Comparison of ENCODE assay signal across 8 cellular contexts in the genomic region with DNA sequence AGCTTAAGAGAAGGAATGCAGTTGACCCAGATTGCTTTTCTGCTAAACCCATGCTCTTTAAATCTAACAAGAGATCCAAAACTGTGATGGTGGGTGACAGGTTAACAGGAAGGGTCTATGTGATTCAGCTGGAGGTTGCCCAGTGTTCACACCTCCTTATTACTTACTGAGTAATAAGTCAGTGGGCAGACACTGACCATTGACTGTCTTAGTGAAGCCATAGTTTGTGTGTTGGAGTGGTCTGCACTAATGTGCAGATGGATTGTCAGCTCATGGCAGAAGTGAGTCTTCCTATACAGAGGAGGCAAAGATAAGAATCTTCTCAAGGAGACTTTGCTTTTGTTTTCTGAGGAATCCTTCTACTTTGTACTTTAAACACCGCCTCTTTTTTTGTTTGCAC. TPM values are rescaled to one million over a fixed set of nuclear protein-coding genes. Genes with fewer than 3 reads are reported as not detected.
DNase-seq lines count a peak whose midpoint lies in the region; ATAC-seq lines count a peak whose summit lies in the region.

No MANE protein-coding gene starts in this region.

- peaks cover 2% of the 10 kb centered on the region for H3K36me3 Mint-ChIP-seq in T-helper 1 cell treated with Interleukin-12 subunit alpha and Interleukin-12 subunit beta and Interleukin-4 antibody, amounts not matched to agents 30 μg/mL and 1 μg/mL, for 36 hours (ENCODE audit: low read depth)
- H3K36me3 Mint-ChIP-seq in activated CD4-positive, alpha-beta memory T cell treated with anti-CD3 and anti-CD28 coated beads, Interleukin-2, amount 10 ng/mL, durations not matched to agents 7 days and 5 days (ENCODE audit: low read depth), result no peaks in the 10 kb centered on the region

- POLR2A ChIA-PET in activated CD4-positive, alpha-beta memory T cell treated with anti-CD3 and anti-CD28 coated beads, Interleukin-2, amount 10 ng/mL, durations not matched to agents 7 days and 5 days (lab: Charles Lee), result interaction anchor here (0.8 to 4.5 kb wide), 6 partner anchors 16 to 288 kb away, joined by 3 to 40 read pairs (median 22); partner anchors contain the start of genes DCK, GRSF1 and UTP3

- peaks cover 19% of the 10 kb centered on the region for H3K4me1 ChIP-seq in stomach smooth muscle (ENCODE audit: control insufficient read depth, insufficient read depth, low read length)

- H3K9me3 ChIP-seq in iPS-18c (ENCODE audit: control insufficient read depth, insufficient read depth, low read length) (no peaks in the 10 kb centered on the region), stomach smooth muscle (ENCODE audit: control insufficient read depth in 2 of 2, low read length in 2 of 2) (no peaks in the 10 kb centered on the region)

- H3K36me3 ChIP-seq in stomach smooth muscle (ENCODE audit: control insufficient read depth in 2 of 2, insufficient read depth in 2 of 2, low read length in 2 of 2), result no peaks in the 10 kb centered on the region

- no peaks in the 10 kb centered on the region for H3K27me3 Mint-ChIP-seq in T-helper 1 cell treated with Interleukin-12 subunit alpha and Interleukin-12 subunit beta and Interleukin-4 antibody, amounts not matched to agents 30 μg/mL and 1 μg/mL, for 36 hours (ENCODE audit: low read depth)
- no peaks in the 10 kb centered on the region for H3K27me3 Mint-ChIP-seq in activated CD4-positive, alpha-beta memory T cell treated with anti-CD3 and anti-CD28 coated beads, Interleukin-2, amount 10 ng/mL, durations not matched to agents 7 days and 5 days

- peak overlapping the region; percentile 83 for H3K4me3 Mint-ChIP-seq in T-helper 1 cell treated with Interleukin-12 subunit alpha and Interleukin-12 subunit beta and Interleukin-4 antibody, amounts not matched to agents 30 μg/mL and 1 μg/mL, for 36 hours
- peak overlapping the region; percentile 78 for H3K4me3 Mint-ChIP-seq in activated CD4-positive, alpha-beta memory T cell treated with anti-CD3 and anti-CD28 coated beads, Interleukin-2, amount 10 ng/mL, durations not matched to agents 7 days and 5 days

- H3K27me3 ChIP-seq in stomach smooth muscle (ENCODE audit: control insufficient read depth in 1 of 2, insufficient read depth in 2 of 2, low read length in 2 of 2), result no peaks in the 10 kb centered on the region

- H3K4me3 ChIP-seq in iPS-18c (ENCODE audit: insufficient read depth, low read depth, low read length) (peak overlapping the region; percentile 80; the same call in 1 of the 2 replicates), stomach smooth muscle (ENCODE audit: low read length in 2 of 2) (peak overlapping the region; percentile 79 to 90)

- H3K9ac ChIP-seq in stomach smooth muscle (ENCODE audit: low read length in 2 of 2), result peak overlapping the region; percentile 67 to 87

- H3K4me1 Mint-ChIP-seq in T-helper 1 cell treated with Interleukin-12 subunit alpha and Interleukin-12 subunit beta and Interleukin-4 antibody, amounts not matched to agents 30 μg/mL and 1 μg/mL, for 36 hours (ENCODE audit: low read depth), result peaks cover 21% of the 10 kb centered on the region
- peaks cover 22% of the 10 kb centered on the region for H3K4me1 Mint-ChIP-seq in activated CD4-positive, alpha-beta memory T cell treated with anti-CD3 and anti-CD28 coated beads, Interleukin-2, amount 10 ng/mL, durations not matched to agents 7 days and 5 days

- CTCF ChIA-PET in activated CD4-positive, alpha-beta memory T cell treated with anti-CD3 and anti-CD28 coated beads, Interleukin-2, amount 10 ng/mL, durations not matched to agents 7 days and 5 days (lab: Charles Lee), result interaction anchor here (1.0 to 4.4 kb wide), 5 partner anchors 19 to 132 kb away, joined by 3 to 34 read pairs (median 4); no protein-coding TSS in a partner anchor

- peak overlapping the region; percentile 86 for H3K27ac ChIP-seq in stomach smooth muscle (ENCODE audit: low read length)

- H3K9me3 Mint-ChIP-seq in T-helper 1 cell treated with Interleukin-12 subunit alpha and Interleukin-12 subunit beta and Interleukin-4 antibody, amounts not matched to agents 30 μg/mL and 1 μg/mL, for 36 hours, result no peaks in the 10 kb centered on the region
- H3K9me3 Mint-ChIP-seq in activated CD4-positive, alpha-beta memory T cell treated with anti-CD3 and anti-CD28 coated beads, Interleukin-2, amount 10 ng/mL, durations not matched to agents 7 days and 5 days, result no peaks in the 10 kb centered on the region

- H3K27ac Mint-ChIP-seq in T-helper 1 cell treated with Interleukin-12 subunit alpha and Interleukin-12 subunit beta and Interleukin-4 antibody, amounts not matched to agents 30 μg/mL and 1 μg/mL, for 36 hours, result no peak overlapping the region
- H3K27ac Mint-ChIP-seq in activated CD4-positive, alpha-beta memory T cell treated with anti-CD3 and anti-CD28 coated beads, Interleukin-2, amount 10 ng/mL, durations not matched to agents 7 days and 5 days, result no peak overlapping the region

- ATAC-seq in HG02938 (IDR thresholded peaks at IDR 0.05; ENCODE audit: unreplicated experiment), result no peak

- DNase-seq in T-helper 1 cell (no peak), DMS53 (lab: John Stamatoyannopoulos, UW) (no peak), NCI-H2196 (lab: John Stamatoyannopoulos, UW; ENCODE audit: unreplicated experiment) (no peak)
- DNase-seq in activated CD4-positive, alpha-beta memory T cell treated with anti-CD3 and anti-CD28 coated beads, Interleukin-2, amount 10 ng/mL, durations not matched to agents 7 days and 5 days, result no peak

RNA-seq across cellular contexts. Expression of gene RUFY3, which starts 15.2 kb away (rescaled TPM):
- total RNA-seq in activated CD4-positive, alpha-beta memory T cell treated with anti-CD3 and anti-CD28 coated beads, Interleukin-2, amount 10 ng/mL, durations not matched to agents 7 days and 5 days, result 1 to 10 TPM; 9.1 to 9.7 TPM

RNA-seq across cellular contexts. Expression of gene UTP3, which starts 18.2 kb away (rescaled TPM):
- total RNA-seq in activated CD4-positive, alpha-beta memory T cell treated with anti-CD3 and anti-CD28 coated beads, Interleukin-2, amount 10 ng/mL, durations not matched to agents 7 days and 5 days, result 10 to 100 TPM; 28.7 to 28.9 TPM

RNA-seq across cellular contexts. Expression of gene JCHAIN, which starts 40.2 kb away (rescaled TPM):
- under 1 TPM in 1 of 2 experiments, not detected in 1; 0.35 TPM for total RNA-seq in activated CD4-positive, alpha-beta memory T cell treated with anti-CD3 and anti-CD28 coated beads, Interleukin-2, amount 10 ng/mL, durations not matched to agents 7 days and 5 days
